In genomic region chr10:25899304-25899703, GRCh38 we compare ENCODE assay signal across 20 cellular contexts. TPM values are rescaled to one million over a fixed set of nuclear protein-coding genes. Genes with fewer than 3 reads are reported as not detected.
DNase-seq lines count a peak whose midpoint lies in the region; ATAC-seq and TF ChIP-seq lines count a peak whose summit lies in the region.
"Had no signal": no experiment of that assay in that cellular context is flagged by ENCODE, and none has a peak within 500 bp of the region (broad histone marks: within the 10 kb centered on the region; RNA-seq: fewer than 3 reads in every experiment).

No MANE protein-coding gene starts in this region.

- H4K5ac ChIP-seq in mesendoderm (ENCODE audit: low read length), result no peak overlapping the region

- H2AFZ ChIP-seq in GM23338, result peak overlapping the region; percentile 83
- H2AFZ ChIP-seq: GM23248 had no signal

- H4K8ac ChIP-seq in mesendoderm (ENCODE audit: low read depth, low read length), result no peak overlapping the region

- H3K9me3 Mint-ChIP-seq in GM23338 (no peaks in the 10 kb centered on the region), endodermal cell (no peaks in the 10 kb centered on the region)

- H3K27ac Mint-ChIP-seq in GM23338 (no peak overlapping the region), endodermal cell (peak overlapping the region; percentile 40)
- H3K27ac Mint-ChIP-seq: CD4-positive, alpha-beta memory T cell; HFFc6 had no signal

- H2BK5ac ChIP-seq in mesendoderm (ENCODE audit: low read length), result peak overlapping the region; percentile 47

- no peaks in the 10 kb centered on the region for H3K79me1 ChIP-seq in mesendoderm (ENCODE audit: low read length)

- H3K56ac ChIP-seq in mesendoderm (ENCODE audit: low read length), result peak overlapping the region; percentile 45

- H3K9ac ChIP-seq in endodermal cell (ENCODE audit: extremely low read depth, low read length, poor library complexity, severe bottlenecking) (no peak overlapping the region), mesendoderm (ENCODE audit: low read length) (no peak overlapping the region)
- H3K9ac ChIP-seq: GM23248 had no signal

- peak; percentile 32 for DNase-seq in GM23338 (ENCODE audit: low spot score)
- DNase-seq in endodermal cell, result no peak
- DNase-seq in mesendoderm, result peak; percentile 83
- no peak for DNase-seq in KBM-7
- DNase-seq in H7, result no peak
- DNase-seq: 8988T; ACHN; AML-193; BE2C; C1 segment of cervical spinal cord; Caco-2; CD4-positive, alpha-beta memory T cell; DMS153; DND-41; GM23248; HFFc6 had no signal

- no peaks in the 10 kb centered on the region for H3K27me3 Mint-ChIP-seq in GM23338 (ENCODE audit: insufficient read depth, low read depth, poor library complexity)
- no peaks in the 10 kb centered on the region for H3K27me3 Mint-ChIP-seq in endodermal cell (ENCODE audit: insufficient read depth)

- no peaks in the 10 kb centered on the region for H3K79me2 ChIP-seq in GM23338 (replicated peaks; ENCODE audit: insufficient read depth)
- no peaks in the 10 kb centered on the region for H3K79me2 ChIP-seq in mesendoderm (ENCODE audit: control insufficient read depth, insufficient read depth, low read length)

- H3K4me1 Mint-ChIP-seq in GM23338 (peaks cover 15% of the 10 kb centered on the region), endodermal cell (peaks cover 72% of the 10 kb centered on the region)
- H3K4me1 Mint-ChIP-seq: CD4-positive, alpha-beta memory T cell had no signal

- H3K4me2 ChIP-seq in GM23338 (no peak overlapping the region), mesendoderm (ENCODE audit: low read length) (no peak overlapping the region)
- H3K4me2 ChIP-seq: A549 had no signal

- H3F3A ChIP-seq in GM23338 (replicated peaks; ENCODE audit: low read depth), result no peaks in the 10 kb centered on the region

- H2BK120ac ChIP-seq in mesendoderm (ENCODE audit: low read depth, low read length), result no peak overlapping the region

- peaks cover 11% of the 10 kb centered on the region for H3K4me1 ChIP-seq in GM23338 (ENCODE audit: insufficient read depth)
- H3K4me1 ChIP-seq in endodermal cell (ENCODE audit: control insufficient read depth, insufficient read depth, low read length), result peaks cover 33% of the 10 kb centered on the region
- H3K4me1 ChIP-seq in mesendoderm (ENCODE audit: control insufficient read depth, low read depth, low read length), result peaks cover 32% of the 10 kb centered on the region
- H3K4me1 ChIP-seq: A549, BE2C, Caco-2, HAP-1 had no signal

- no peak; the same call in 2 of the 3 replicates for ATAC-seq in GM23338
- no peak for ATAC-seq in GM21515 (IDR thresholded peaks at IDR 0.05; ENCODE audit: unreplicated experiment)
- ATAC-seq: A549 had no signal

- peak overlapping the region; percentile 98 for H3K18ac ChIP-seq in mesendoderm (ENCODE audit: low read length)

- H3K36me3 ChIP-seq in GM23338 (ENCODE audit: insufficient read depth), result no peaks in the 10 kb centered on the region
- no peaks in the 10 kb centered on the region for H3K36me3 ChIP-seq in endodermal cell (ENCODE audit: control insufficient read depth, insufficient read depth, low read length)
- no peaks in the 10 kb centered on the region for H3K36me3 ChIP-seq in mesendoderm (ENCODE audit: control insufficient read depth, insufficient read depth, low read length)
- H3K36me3 ChIP-seq in H7 (replicated peaks; ENCODE audit: control insufficient read depth, insufficient read depth, low read length), result no peaks in the 10 kb centered on the region
- H3K36me3 ChIP-seq: BE2C, HAP-1 had no signal

- 61% methylated on average over 3 of the region's 3 CpGs; no CpG with 5 or more reads in 1 of the 2 experiments for WGBS in endodermal cell (ENCODE audit: insufficient coverage in 1 of 2, insufficient read length in 1 of 2), 2 experiments
- no CpG with 5 or more reads among the region's 3 CpGs for WGBS in mesendoderm (ENCODE audit: extremely low coverage, insufficient coverage, low lambda C conversion rate)

- peak overlapping the region; percentile 31 for H3K4ac ChIP-seq in mesendoderm (ENCODE audit: low read depth, low read length)

- H2AK5ac ChIP-seq in mesendoderm (ENCODE audit: low read length), result no peak overlapping the region

- no peak overlapping the region for H3K4me3 Mint-ChIP-seq in GM23338
- no peak overlapping the region for H3K4me3 Mint-ChIP-seq in endodermal cell
- H3K4me3 Mint-ChIP-seq: CD4-positive, alpha-beta memory T cell; HFFc6 had no signal

- H3K9me2 ChIP-seq in GM23338 (ENCODE audit: insufficient read depth), result 0 out of 2 replicates have a peak, but pooled peaks cover 2% of the 10 kb centered on the region

- no peaks in the 10 kb centered on the region for H4K20me1 ChIP-seq in GM23338 (replicated peaks; ENCODE audit: insufficient read depth)

- H3K27ac ChIP-seq in GM23338 (ENCODE audit: low read depth) (no peak overlapping the region), endodermal cell (ENCODE audit: low read depth, low read length) (no peak overlapping the region), mesendoderm (ENCODE audit: low read depth, low read length) (peak overlapping the region; percentile 88)
- H3K27ac ChIP-seq: A549, GM23248 had no signal

- H2BK15ac ChIP-seq in mesendoderm (replicated peaks; ENCODE audit: low read depth), result peak overlapping the region; percentile 36

- H3K23ac ChIP-seq in mesendoderm (ENCODE audit: low read length), result no peak overlapping the region

- H3K27me3 ChIP-seq in GM23338 (ENCODE audit: insufficient read depth) (no peaks in the 10 kb centered on the region), endodermal cell (ENCODE audit: control insufficient read depth, insufficient read depth, low read length, poor library complexity, severe bottlenecking) (no peaks in the 10 kb centered on the region), mesendoderm (ENCODE audit: insufficient read depth, low read length, poor library complexity) (no peaks in the 10 kb centered on the region), H7 (ENCODE audit: control insufficient read depth, insufficient read depth, low read length) (no peaks in the 10 kb centered on the region)
- H3K27me3 ChIP-seq: BE2C had no signal

- no peaks in the 10 kb centered on the region for H3K9me3 ChIP-seq in endodermal cell (ENCODE audit: control insufficient read depth, low read length)
- H3K9me3 ChIP-seq: A549, BE2C, Caco-2, HAP-1 had no signal

- H3K4me3 ChIP-seq in GM23338 (no peak overlapping the region), endodermal cell (ENCODE audit: low read length) (no peak overlapping the region), mesendoderm (ENCODE audit: low read length) (no peak overlapping the region), H7 (ENCODE audit: insufficient read depth, low read depth, low read length) (no peak overlapping the region)
- H3K4me3 ChIP-seq: A549, GM23248, HAP-1 had no signal

- H3K36me3 Mint-ChIP-seq in GM23338 (ENCODE audit: low read depth) (no peaks in the 10 kb centered on the region), endodermal cell (ENCODE audit: low read depth) (no peaks in the 10 kb centered on the region)
- H3K36me3 Mint-ChIP-seq: CD4-positive, alpha-beta memory T cell had no signal

- TF ChIP-seq CTCF in GM23338 (conservative IDR thresholded peaks at IDR 0.05; ENCODE audit: low read depth in 2 of 2) (no peak), endodermal cell (conservative IDR thresholded peaks at IDR 0.05) (no peak)

- in situ Hi-C loops in KBM-7 (cut with MboI; ENCODE audit: low pct_unique_long_range_greater_than_20kb, low sequenced_read_pairs), result no loop called here

TF ChIP-seq in GM23338, 12 proteins besides CTCF, POLR2A, EP300 and RAD21 (continues in another document):
- TF ChIP-seq REST (IDR thresholded peaks at IDR 0.05; ENCODE audit: unreplicated experiment), result no peak
- no peak for TF ChIP-seq ZNF331 (CRISPR knock-in tag; IDR thresholded peaks at IDR 0.05; ENCODE audit: low read depth)
- no peak for TF ChIP-seq ZNF114 (CRISPR knock-in tag; IDR thresholded peaks at IDR 0.05)

RNA-seq across cellular contexts. Expression of gene MYO3A, which starts 34.7 kb away (rescaled TPM):
- 7.2 and 10.7 TPM in 2 replicates for total RNA-seq in GM23338 (2014; rRNA removed; shearing (Covaris generic))
- 1.3 and 3.0 TPM in 2 replicates for polyA plus RNA-seq in GM23338 (2016; fragmentation: Nextera tagmentation; extraction: Ambion mirVana)
- 10 to 100 TPM; 33.9 to 37.6 TPM for total RNA-seq in endodermal cell
- polyA plus RNA-seq in endodermal cell (2013, experiment 1 of 2), result 3.0 TPM
- 3.4 TPM for polyA plus RNA-seq in endodermal cell (2013, experiment 2 of 2)
- polyA plus RNA-seq in mesendoderm (2013, experiment 1 of 2), result 2.8 TPM
- polyA plus RNA-seq in mesendoderm (2013, experiment 2 of 2), result 3.2 TPM
- total RNA-seq in H7 (2014; rRNA removed; shearing (Covaris generic)), result 4.8 and 4.9 TPM in 2 replicates
- total RNA-seq: Caco-2; CD4-positive, alpha-beta memory T cell; GM23248; H4 had no signal
- polyA plus RNA-seq: A549; CD4-positive, alpha-beta memory T cell; GM23248 had no signal

Comparison
In these comparisons a context has a peak if more than half of its experiments do, and no peak if none do; other contexts are left out.
1. DNase-seq: peak in GM23338 (single experiment) and mesendoderm (single experiment); none in endodermal cell (single experiment), KBM-7 (single experiment) and H7 (single experiment).